1 cellular context compared by ENCODE assay signal in the genomic region with DNA sequence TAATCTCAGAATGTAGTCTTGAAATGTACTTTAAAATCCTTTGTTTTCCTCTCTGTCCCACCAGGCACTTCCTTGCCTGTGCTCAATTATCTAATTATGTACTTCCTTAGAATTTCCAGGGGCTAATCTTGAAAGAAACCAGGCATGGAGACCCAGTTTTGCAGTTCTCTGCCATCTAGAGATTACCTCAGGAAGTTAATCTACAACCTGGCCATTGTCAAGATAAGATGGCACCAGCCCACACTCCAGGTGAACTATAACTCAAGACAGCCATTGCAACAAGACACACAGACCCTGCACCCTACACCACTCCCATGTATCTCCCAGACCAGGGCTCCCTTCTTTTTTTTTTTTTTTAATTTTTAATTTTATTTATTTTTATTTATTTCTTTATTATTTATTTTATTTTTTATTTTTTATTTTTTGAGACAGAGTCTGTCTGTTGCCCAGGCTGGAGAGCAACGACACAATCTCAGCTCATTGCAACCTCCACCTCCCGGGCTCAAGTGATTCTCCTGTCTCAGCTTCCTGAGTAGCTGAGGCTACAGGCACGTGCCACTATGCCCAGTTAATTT.
TF ChIP-seq lines count a peak whose summit lies in the region.

No MANE protein-coding gene starts in this region.

TF ChIP-seq in WTC11, 78 proteins besides CTCF, POLR2A, EP300 and RAD21 (continued from another document):
- TF ChIP-seq, protein P1, sequence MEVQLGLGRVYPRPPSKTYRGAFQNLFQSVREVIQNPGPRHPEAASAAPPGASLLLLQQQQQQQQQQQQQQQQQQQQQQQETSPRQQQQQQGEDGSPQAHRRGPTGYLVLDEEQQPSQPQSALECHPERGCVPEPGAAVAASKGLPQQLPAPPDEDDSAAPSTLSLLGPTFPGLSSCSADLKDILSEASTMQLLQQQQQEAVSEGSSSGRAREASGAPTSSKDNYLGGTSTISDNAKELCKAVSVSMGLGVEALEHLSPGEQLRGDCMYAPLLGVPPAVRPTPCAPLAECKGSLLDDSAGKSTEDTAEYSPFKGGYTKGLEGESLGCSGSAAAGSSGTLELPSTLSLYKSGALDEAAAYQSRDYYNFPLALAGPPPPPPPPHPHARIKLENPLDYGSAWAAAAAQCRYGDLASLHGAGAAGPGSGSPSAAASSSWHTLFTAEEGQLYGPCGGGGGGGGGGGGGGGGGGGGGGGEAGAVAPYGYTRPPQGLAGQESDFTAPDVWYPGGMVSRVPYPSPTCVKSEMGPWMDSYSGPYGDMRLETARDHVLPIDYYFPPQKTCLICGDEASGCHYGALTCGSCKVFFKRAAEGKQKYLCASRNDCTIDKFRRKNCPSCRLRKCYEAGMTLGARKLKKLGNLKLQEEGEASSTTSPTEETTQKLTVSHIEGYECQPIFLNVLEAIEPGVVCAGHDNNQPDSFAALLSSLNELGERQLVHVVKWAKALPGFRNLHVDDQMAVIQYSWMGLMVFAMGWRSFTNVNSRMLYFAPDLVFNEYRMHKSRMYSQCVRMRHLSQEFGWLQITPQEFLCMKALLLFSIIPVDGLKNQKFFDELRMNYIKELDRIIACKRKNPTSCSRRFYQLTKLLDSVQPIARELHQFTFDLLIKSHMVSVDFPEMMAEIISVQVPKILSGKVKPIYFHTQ (CRISPR knock-in tag; IDR thresholded peaks at IDR 0.05): no peak
- TF ChIP-seq JAZF1 (CRISPR knock-in tag; IDR thresholded peaks at IDR 0.05): no peak
